In genomic region chr18:22504251-22504650, GRCh38 we compare ENCODE assay signal across 25 cellular contexts.
DNase-seq lines count a peak whose midpoint lies in the region; ATAC-seq and TF ChIP-seq lines count a peak whose summit lies in the region.
"Had no signal": no experiment of that assay in that cellular context is flagged by ENCODE, and none has a peak within 500 bp of the region (broad histone marks: within the 10 kb centered on the region; RNA-seq: fewer than 3 reads in every experiment).

No MANE protein-coding gene starts in this region.

- no peaks in the 10 kb centered on the region for H3K9me3 ChIP-seq in mammary epithelial cell (replicated peaks; ENCODE audit: insufficient read depth, low read length)
- no peaks in the 10 kb centered on the region for H3K9me3 ChIP-seq in heart right ventricle
- H3K9me3 ChIP-seq in aorta (ENCODE audit: control insufficient read depth, low read length), result no peaks in the 10 kb centered on the region
- H3K9me3 ChIP-seq: esophagus squamous epithelium, tibial nerve had no signal

- H2AFZ ChIP-seq in mammary epithelial cell (ENCODE audit: low read depth, low read length), result peak overlapping the region; percentile 15

- H3K4me2 ChIP-seq in mammary epithelial cell (ENCODE audit: insufficient read depth, low read depth, low read length), result no peak overlapping the region

- no peaks in the 10 kb centered on the region for H4K20me1 ChIP-seq in mammary epithelial cell (ENCODE audit: insufficient read depth, low read length)

- ATAC-seq in heart right ventricle (peak in 7 of 8 donors; percentile 22 to 74 (median 44)), aorta (ENCODE audit: low FRiP score) (peak; percentile 36)
- ATAC-seq in activated CD8-positive, alpha-beta T cell treated with anti-CD3 and anti-CD28 coated beads for 36 hours, result no peak
- ATAC-seq: activated CD8-positive, alpha-beta T cell treated with anti-CD3 and anti-CD28 coated beads, Interleukin-2, amount 10 ng/mL, durations not matched to agents 7 days and 5 days; naive thymus-derived CD4-positive, alpha-beta T cell; stimulated activated naive CD8-positive, alpha-beta T cell treated with anti-CD3 and anti-CD28 coated beads, Interleukin-15, Interleukin-2, amounts not matched to agents 100 U/mL and 50 U/mL, for 24 hours had no signal

- TF ChIP-seq CTCF in mammary epithelial cell (conservative IDR thresholded peaks at IDR 0.05 in 1 of 2, IDR thresholded peaks at IDR 0.05 in 1 of 2; ENCODE audit: extremely low read depth in 1 of 2, insufficient read depth in 1 of 2, low read depth in 1 of 2, low read length in 2 of 2) (no peak), MCF 10A (IDR thresholded peaks at IDR 0.05; ENCODE audit: unreplicated experiment) (no peak), heart right ventricle (IDR thresholded peaks at IDR 0.05) (no peak), nephron (IDR thresholded peaks at IDR 0.05; ENCODE audit: unreplicated experiment in 3 of 3) (no peak)
- TF ChIP-seq CTCF in activated CD8-positive, alpha-beta T cell treated with anti-CD3 and anti-CD28 coated beads for 36 hours (IDR thresholded peaks at IDR 0.05), result no peak

- H3K4me3 Mint-ChIP-seq in MCF 10A (ENCODE audit: unreplicated experiment) (no peak overlapping the region), nephron (no peak overlapping the region)
- H3K4me3 Mint-ChIP-seq in activated CD8-positive, alpha-beta T cell treated with anti-CD3 and anti-CD28 coated beads for 36 hours, result no peak overlapping the region
- H3K4me3 Mint-ChIP-seq: activated CD8-positive, alpha-beta T cell treated with anti-CD3 and anti-CD28 coated beads, Interleukin-2, amount 10 ng/mL, durations not matched to agents 7 days and 5 days; B cell; naive thymus-derived CD4-positive, alpha-beta T cell had no signal

- POLR2A ChIA-PET in MCF 10A (lab: Yijun Ruan, JAX), result no interaction called here
- POLR2A ChIA-PET in activated CD8-positive, alpha-beta T cell treated with anti-CD3 and anti-CD28 coated beads for 36 hours (lab: Charles Lee), result no interaction called here

- H3K9ac ChIP-seq in mammary epithelial cell (ENCODE audit: insufficient read depth, low read length), result no peak overlapping the region

- DNase-seq in mammary epithelial cell, result no peak
- DNase-seq in MCF 10A (ENCODE audit: unreplicated experiment), result no peak
- DNase-seq in heart right ventricle, result peak in 1 of 2 donors; percentile 5
- DNase-seq in aorta, result no peak
- DNase-seq in NCI-H187 treated with DMSO at 0.1 percent for 48 hours (lab: John Stamatoyannopoulos, UW), result no peak
- no peak for DNase-seq in NCI-H524 (lab: John Stamatoyannopoulos, UW)
- no peak for DNase-seq in activated CD8-positive, alpha-beta T cell treated with anti-CD3 and anti-CD28 coated beads for 36 hours
- DNase-seq: activated CD8-positive, alpha-beta T cell treated with anti-CD3 and anti-CD28 coated beads, Interleukin-2, amount 10 ng/mL, durations not matched to agents 7 days and 5 days; activated naive CD4-positive, alpha-beta T cell treated with Interleukin-2 at 50 U/mL for 16 hours; activated T-cell treated with anti-CD3 and anti-CD28 coated beads, Interleukin-2, amount 50 U/mL, for 1 hour; anterior cingulate cortex; DND-41; effector memory CD4-positive, alpha-beta T cell; esophagus squamous epithelium; Kasumi-1; naive thymus-derived CD4-positive, alpha-beta T cell; NCI-H1092; NCI-H510A treated with DMSO at 0.1 percent for 48 hours; RPMI8226; stimulated activated naive CD8-positive, alpha-beta T cell treated with anti-CD3 and anti-CD28 coated beads, Interleukin-15, Interleukin-2, amounts not matched to agents 100 U/mL and 50 U/mL, for 24 hours; T-helper 9 cell had no signal

- no peaks in the 10 kb centered on the region for H3K27me3 ChIP-seq in mammary epithelial cell (ENCODE audit: insufficient read depth, low read length)
- H3K27me3 ChIP-seq in heart right ventricle, result no peaks in the 10 kb centered on the region
- no peaks in the 10 kb centered on the region for H3K27me3 ChIP-seq in aorta (ENCODE audit: control insufficient read depth in 1 of 2, insufficient read depth in 2 of 2, low read length in 1 of 2)
- H3K27me3 ChIP-seq: esophagus squamous epithelium, tibial nerve had no signal

- CTCF ChIA-PET in mammary epithelial cell (lab: Charles Lee; ENCODE audit: low non-redundant PET) (no interaction called here), MCF 10A (lab: Yijun Ruan, JAX) (interaction anchor here (0.6 to 0.7 kb wide), 2 partner anchors 14 to 960 kb away, joined by 3 read pairs; no protein-coding TSS in a partner anchor)
- CTCF ChIA-PET in activated CD8-positive, alpha-beta T cell treated with anti-CD3 and anti-CD28 coated beads for 36 hours (lab: Charles Lee), result no interaction called here

- intact Hi-C loops in mammary epithelial cell (cut with micrococcal nuclease) (no loop called here), MCF 10A (cut with micrococcal nuclease) (no loop called here), heart right ventricle (cut with DNase I) (loop anchor here in 2 of 10 donors (5.0 to 10.0 kb wide), 2 partner anchors 33 to 69 kb away; no protein-coding TSS in a partner anchor), aorta (cut with DNase I) (loop anchor here in 1 of 2 donors (2.0 kb wide), 1 partner anchor 37 kb away; no protein-coding TSS in a partner anchor)
- intact Hi-C loops in activated CD8-positive, alpha-beta T cell treated with anti-CD3 and anti-CD28 coated beads for 36 hours (cut with micrococcal nuclease), result no loop called here

- H3K36me3 Mint-ChIP-seq in MCF 10A (ENCODE audit: insufficient read depth, unreplicated experiment) (no peaks in the 10 kb centered on the region), nephron (ENCODE audit: low read depth) (no peaks in the 10 kb centered on the region)
- no peaks in the 10 kb centered on the region for H3K36me3 Mint-ChIP-seq in activated CD8-positive, alpha-beta T cell treated with anti-CD3 and anti-CD28 coated beads for 36 hours (ENCODE audit: low read depth)
- H3K36me3 Mint-ChIP-seq: naive thymus-derived CD4-positive, alpha-beta T cell had no signal

- H3K4me1 ChIP-seq in mammary epithelial cell (ENCODE audit: insufficient read depth, low read length), result peaks cover 16% of the 10 kb centered on the region
- H3K4me1 ChIP-seq in heart right ventricle, result peaks cover 0 to 25% (median 11%) of the 10 kb centered on the region in 9 donors
- no peaks in the 10 kb centered on the region for H3K4me1 ChIP-seq in aorta (ENCODE audit: control insufficient read depth in 1 of 2, insufficient read depth in 2 of 2, low read length in 2 of 2)
- H3K4me1 ChIP-seq: tibial nerve had no signal

- H3K4me1 Mint-ChIP-seq in MCF 10A (ENCODE audit: insufficient read depth, unreplicated experiment), result no peaks in the 10 kb centered on the region
- peaks cover 9% of the 10 kb centered on the region for H3K4me1 Mint-ChIP-seq in nephron
- H3K4me1 Mint-ChIP-seq in activated CD8-positive, alpha-beta T cell treated with anti-CD3 and anti-CD28 coated beads for 36 hours (ENCODE audit: low read depth), result no peaks in the 10 kb centered on the region
- H3K4me1 Mint-ChIP-seq: B cell; naive thymus-derived CD4-positive, alpha-beta T cell had no signal

- in situ Hi-C loops in mammary epithelial cell (cut with MboI; ENCODE audit: low sequenced_read_pairs in 2 of 2), result no loop called here

- no peak overlapping the region for H3K4me3 ChIP-seq in mammary epithelial cell (replicated peaks in 1 of 3; ENCODE audit: insufficient read depth in 1 of 3, low read depth in 2 of 3, low read length in 3 of 3)
- H3K4me3 ChIP-seq in heart right ventricle, result no peak overlapping the region
- no peak overlapping the region for H3K4me3 ChIP-seq in aorta (ENCODE audit: low read length in 2 of 2)
- H3K4me3 ChIP-seq: esophagus squamous epithelium, tibial nerve had no signal

- dilution Hi-C loops in mammary epithelial cell (cut with HindIII; ENCODE audit: low sequenced_read_pairs), result no loop called here

- H3K79me2 ChIP-seq in mammary epithelial cell (ENCODE audit: insufficient read depth, low read length), result no peaks in the 10 kb centered on the region

- no TSS peak for BruUV-seq in mammary epithelial cell (replicated peaks; lab: Mats Ljungman, UMichigan)
- BruUV-seq in MCF 10A (replicated peaks; lab: Mats Ljungman, UMichigan), result no TSS peak

- H3K36me3 ChIP-seq in mammary epithelial cell (ENCODE audit: insufficient read depth, low read length) (no peaks in the 10 kb centered on the region), heart right ventricle (no peaks in the 10 kb centered on the region), aorta (ENCODE audit: control insufficient read depth in 1 of 2, insufficient read depth in 2 of 2, low read length in 1 of 2) (no peaks in the 10 kb centered on the region)
- H3K36me3 ChIP-seq: esophagus squamous epithelium, tibial nerve had no signal

- H3K27ac ChIP-seq in mammary epithelial cell (ENCODE audit: insufficient read depth, low read depth, low read length) (no peak overlapping the region), heart right ventricle (peak overlapping the region in 9 of 10 donors; percentile 35 to 71 (median 56)), aorta (ENCODE audit: low read depth in 1 of 2, low read length in 2 of 2) (no peak overlapping the region)
- H3K27ac ChIP-seq: 22Rv1, tibial nerve had no signal

- H3K27ac Mint-ChIP-seq in MCF 10A (ENCODE audit: low read depth, unreplicated experiment), result no peak overlapping the region
- peak overlapping the region; percentile 76 to 94 (median 86) for H3K27ac Mint-ChIP-seq in nephron
- no peak overlapping the region for H3K27ac Mint-ChIP-seq in activated CD8-positive, alpha-beta T cell treated with anti-CD3 and anti-CD28 coated beads for 36 hours
- H3K27ac Mint-ChIP-seq: activated CD8-positive, alpha-beta T cell treated with anti-CD3 and anti-CD28 coated beads, Interleukin-2, amount 10 ng/mL, durations not matched to agents 7 days and 5 days; B cell; naive thymus-derived CD4-positive, alpha-beta T cell had no signal

- H3K27me3 Mint-ChIP-seq in MCF 10A (ENCODE audit: insufficient read depth, unreplicated experiment), result no peaks in the 10 kb centered on the region
- no peaks in the 10 kb centered on the region for H3K27me3 Mint-ChIP-seq in nephron (ENCODE audit: low read depth)
- no peaks in the 10 kb centered on the region for H3K27me3 Mint-ChIP-seq in activated CD8-positive, alpha-beta T cell treated with anti-CD3 and anti-CD28 coated beads for 36 hours
- H3K27me3 Mint-ChIP-seq: B cell had no signal

- H3K9me3 Mint-ChIP-seq in MCF 10A (ENCODE audit: unreplicated experiment) (no peaks in the 10 kb centered on the region), nephron (peaks cover 5% of the 10 kb centered on the region)
- H3K9me3 Mint-ChIP-seq in activated CD8-positive, alpha-beta T cell treated with anti-CD3 and anti-CD28 coated beads for 36 hours, result no peaks in the 10 kb centered on the region

Comparison
In these comparisons a context has a peak if more than half of its experiments do, and no peak if none do; other contexts are left out.
1. H3K27ac ChIP-seq: peak in heart right ventricle (9 of 10); none in mammary epithelial cell (single experiment) and aorta (0 of 2).
2. H3K27ac Mint-ChIP-seq: peak in nephron (3 of 3); none in MCF 10A (single experiment) and activated CD8-positive, alpha-beta T cell treated with anti-CD3 and anti-CD28 coated beads for 36 hours (single experiment).